Comparison of ENCODE assay signal across 1 cellular context in genomic region chr2:9336534-9337354, GRCh38.
A peak's percentile ranks its signal among the peaks of the same experiment; 100 is the strongest.
TF ChIP-seq lines count a peak whose summit lies in the region.

No MANE protein-coding gene starts in this region.

TF ChIP-seq in HepG2, 621 proteins besides CTCF, POLR2A, EP300 and RAD21 (continued from another document and continues in another):
- no peak for TF ChIP-seq GPN1 (CRISPR knock-in tag; IDR thresholded peaks at IDR 0.05; ENCODE audit: borderline replicate concordance)
- no peak for TF ChIP-seq ZNF788 (CRISPR knock-in tag; IDR thresholded peaks at IDR 0.05; ENCODE audit: borderline replicate concordance)
- TF ChIP-seq MTF2 (CRISPR knock-in tag; IDR thresholded peaks at IDR 0.05; ENCODE audit: borderline replicate concordance), result no peak
- no peak; the same call in 1 of the 2 replicates for TF ChIP-seq ZNF639 (CRISPR knock-in tag; conservative IDR thresholded peaks at IDR 0.05)
- TF ChIP-seq POGK (CRISPR knock-in tag; conservative IDR thresholded peaks at IDR 0.05), result no peak
- TF ChIP-seq ZNF143 (CRISPR knock-in tag; IDR thresholded peaks at IDR 0.05), result no peak; the same call in none of the 2 replicates
- no peak for TF ChIP-seq SNAPC2 (CRISPR knock-in tag; IDR thresholded peaks at IDR 0.05)
- TF ChIP-seq, protein P1, sequence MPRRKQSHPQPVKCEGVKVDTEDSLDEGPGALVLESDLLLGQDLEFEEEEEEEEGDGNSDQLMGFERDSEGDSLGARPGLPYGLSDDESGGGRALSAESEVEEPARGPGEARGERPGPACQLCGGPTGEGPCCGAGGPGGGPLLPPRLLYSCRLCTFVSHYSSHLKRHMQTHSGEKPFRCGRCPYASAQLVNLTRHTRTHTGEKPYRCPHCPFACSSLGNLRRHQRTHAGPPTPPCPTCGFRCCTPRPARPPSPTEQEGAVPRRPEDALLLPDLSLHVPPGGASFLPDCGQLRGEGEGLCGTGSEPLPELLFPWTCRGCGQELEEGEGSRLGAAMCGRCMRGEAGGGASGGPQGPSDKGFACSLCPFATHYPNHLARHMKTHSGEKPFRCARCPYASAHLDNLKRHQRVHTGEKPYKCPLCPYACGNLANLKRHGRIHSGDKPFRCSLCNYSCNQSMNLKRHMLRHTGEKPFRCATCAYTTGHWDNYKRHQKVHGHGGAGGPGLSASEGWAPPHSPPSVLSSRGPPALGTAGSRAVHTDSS (CRISPR knock-in tag; conservative IDR thresholded peaks at IDR 0.05), result no peak
- no peak for TF ChIP-seq ATF7 (IDR thresholded peaks at IDR 0.05)
- TF ChIP-seq ATF7 (CRISPR knock-in tag; IDR thresholded peaks at IDR 0.05), result peak; percentile 21; the same call in 1 of the 2 replicates
- TF ChIP-seq, protein P2, sequence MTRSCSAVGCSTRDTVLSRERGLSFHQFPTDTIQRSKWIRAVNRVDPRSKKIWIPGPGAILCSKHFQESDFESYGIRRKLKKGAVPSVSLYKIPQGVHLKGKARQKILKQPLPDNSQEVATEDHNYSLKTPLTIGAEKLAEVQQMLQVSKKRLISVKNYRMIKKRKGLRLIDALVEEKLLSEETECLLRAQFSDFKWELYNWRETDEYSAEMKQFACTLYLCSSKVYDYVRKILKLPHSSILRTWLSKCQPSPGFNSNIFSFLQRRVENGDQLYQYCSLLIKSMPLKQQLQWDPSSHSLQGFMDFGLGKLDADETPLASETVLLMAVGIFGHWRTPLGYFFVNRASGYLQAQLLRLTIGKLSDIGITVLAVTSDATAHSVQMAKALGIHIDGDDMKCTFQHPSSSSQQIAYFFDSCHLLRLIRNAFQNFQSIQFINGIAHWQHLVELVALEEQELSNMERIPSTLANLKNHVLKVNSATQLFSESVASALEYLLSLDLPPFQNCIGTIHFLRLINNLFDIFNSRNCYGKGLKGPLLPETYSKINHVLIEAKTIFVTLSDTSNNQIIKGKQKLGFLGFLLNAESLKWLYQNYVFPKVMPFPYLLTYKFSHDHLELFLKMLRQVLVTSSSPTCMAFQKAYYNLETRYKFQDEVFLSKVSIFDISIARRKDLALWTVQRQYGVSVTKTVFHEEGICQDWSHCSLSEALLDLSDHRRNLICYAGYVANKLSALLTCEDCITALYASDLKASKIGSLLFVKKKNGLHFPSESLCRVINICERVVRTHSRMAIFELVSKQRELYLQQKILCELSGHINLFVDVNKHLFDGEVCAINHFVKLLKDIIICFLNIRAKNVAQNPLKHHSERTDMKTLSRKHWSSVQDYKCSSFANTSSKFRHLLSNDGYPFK (CRISPR knock-in tag; IDR thresholded peaks at IDR 0.05; ENCODE audit: borderline replicate concordance), result no peak
- TF ChIP-seq MED13 (CRISPR knock-in tag; IDR thresholded peaks at IDR 0.05), result no peak
- no peak for TF ChIP-seq BORCS8-MEF2B (CRISPR knock-in tag; IDR thresholded peaks at IDR 0.05)
- no peak for TF ChIP-seq ZFP36L2 (CRISPR knock-in tag; IDR thresholded peaks at IDR 0.05)
- peak; percentile 85; the same call in 1 of the 2 replicates for TF ChIP-seq MTA1 (CRISPR knock-in tag; IDR thresholded peaks at IDR 0.05; ENCODE audit: borderline replicate concordance)
- TF ChIP-seq ZSCAN30 (CRISPR knock-in tag; IDR thresholded peaks at IDR 0.05), result no peak
- peak; percentile 47; the same call in 1 of the 2 replicates for TF ChIP-seq GATAD1 (CRISPR knock-in tag; IDR thresholded peaks at IDR 0.05)
- TF ChIP-seq ZBTB40 (IDR thresholded peaks at IDR 0.05), result no peak
- no peak; the same call in 1 of the 2 replicates for TF ChIP-seq ZBTB40 (CRISPR knock-in tag; IDR thresholded peaks at IDR 0.05)
- no peak for TF ChIP-seq IRX3 (CRISPR knock-in tag; IDR thresholded peaks at IDR 0.05; ENCODE audit: borderline replicate concordance, low read depth)
- TF ChIP-seq MIXL1 (CRISPR knock-in tag; IDR thresholded peaks at IDR 0.05), result peak; percentile 54; the same call in 1 of the 2 replicates
- TF ChIP-seq KDM2A (CRISPR knock-in tag; IDR thresholded peaks at IDR 0.05; ENCODE audit: borderline replicate concordance, low read depth), result peak; percentile 58; the same call in 1 of the 2 replicates
- TF ChIP-seq ZXDC (CRISPR knock-in tag; IDR thresholded peaks at IDR 0.05), result no peak
- TF ChIP-seq RORA (CRISPR knock-in tag; IDR thresholded peaks at IDR 0.05), result no peak
- TF ChIP-seq MAX (IDR thresholded peaks at IDR 0.05), result peak; percentile 49; the same call in 1 of the 2 replicates
- no peak; the same call in 1 of the 2 replicates for TF ChIP-seq ZNF460 (CRISPR knock-in tag; IDR thresholded peaks at IDR 0.05; ENCODE audit: borderline replicate concordance)
- TF ChIP-seq NFRKB (IDR thresholded peaks at IDR 0.05), result no peak
- TF ChIP-seq ZNF24 (IDR thresholded peaks at IDR 0.05), result no peak
- TF ChIP-seq ZBTB42 (CRISPR knock-in tag; IDR thresholded peaks at IDR 0.05), result 0 out of 2 replicates have a peak, but pooled peaks have one; percentile 8
- no peak for TF ChIP-seq ZNF614 (CRISPR knock-in tag; IDR thresholded peaks at IDR 0.05; ENCODE audit: borderline replicate concordance)
- no peak for TF ChIP-seq CAMTA2 (CRISPR knock-in tag; IDR thresholded peaks at IDR 0.05; ENCODE audit: borderline replicate concordance)
- no peak for TF ChIP-seq ZFP62 (CRISPR knock-in tag; IDR thresholded peaks at IDR 0.05)
- TF ChIP-seq ZFP82 (CRISPR knock-in tag; IDR thresholded peaks at IDR 0.05; ENCODE audit: borderline replicate concordance), result no peak
- TF ChIP-seq, protein P3, sequence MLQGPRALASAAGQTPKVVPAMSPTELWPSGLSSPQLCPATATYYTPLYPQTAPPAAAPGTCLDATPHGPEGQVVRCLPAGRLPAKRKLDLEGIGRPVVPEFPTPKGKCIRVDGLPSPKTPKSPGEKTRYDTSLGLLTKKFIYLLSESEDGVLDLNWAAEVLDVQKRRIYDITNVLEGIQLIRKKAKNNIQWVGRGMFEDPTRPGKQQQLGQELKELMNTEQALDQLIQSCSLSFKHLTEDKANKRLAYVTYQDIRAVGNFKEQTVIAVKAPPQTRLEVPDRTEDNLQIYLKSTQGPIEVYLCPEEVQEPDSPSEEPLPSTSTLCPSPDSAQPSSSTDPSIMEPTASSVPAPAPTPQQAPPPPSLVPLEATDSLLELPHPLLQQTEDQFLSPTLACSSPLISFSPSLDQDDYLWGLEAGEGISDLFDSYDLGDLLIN (CRISPR knock-in tag; IDR thresholded peaks at IDR 0.05; ENCODE audit: borderline replicate concordance), result no peak
- TF ChIP-seq FOXA3 (CRISPR knock-in tag; IDR thresholded peaks at IDR 0.05), result peak; percentile 76
- TF ChIP-seq SRSF1 (optimal IDR thresholded peaks at IDR 0.05; ENCODE audit: low read depth, low read length), result no peak
- TF ChIP-seq SPEN (CRISPR knock-in tag; IDR thresholded peaks at IDR 0.05; ENCODE audit: low read depth), result no peak
- TF ChIP-seq ZFAT (CRISPR knock-in tag; conservative IDR thresholded peaks at IDR 0.05), result no peak
